Comparison of ENCODE assay signal across 8 cellular contexts in genomic region chr3:11846281-11847034, GRCh38. TPM values are rescaled to one million over a fixed set of nuclear protein-coding genes. Genes with fewer than 3 reads are reported as not detected.
DNase-seq lines count a peak whose midpoint lies in the region; ATAC-seq and TF ChIP-seq lines count a peak whose summit lies in the region.

Gene TAMM41, minus strand, starts transcription at chr3:11846885. Its CDS starts 249 bp downstream, at chr3:11846636.

- H3K27me3 ChIP-seq in GM23248 (replicated peaks; ENCODE audit: insufficient read depth) (no peaks in the 10 kb centered on the region), RWPE2 (ENCODE audit: insufficient read depth, poor library complexity, severe bottlenecking) (no peaks in the 10 kb centered on the region)

- H2AFZ ChIP-seq in GM23248 = peak within 1 kb of the TSS; percentile 97

- H3K9me2 ChIP-seq in GM23248 (ENCODE audit: insufficient read depth) = no peaks in the 10 kb centered on the region

- peaks cover 23% of the 10 kb centered on the region for H3K36me3 Mint-ChIP-seq in nephron progenitor cell (ENCODE audit: low read depth)

- 2% methylated on average over 46 to 56 of the region's 58 CpGs for WGBS in GM23248 (ENCODE audit: low coverage in 1 of 2, low lambda C conversion rate in 2 of 2, missing lambda C conversion rate in 2 of 2), 2 experiments

- H3K27ac Mint-ChIP-seq in nephron progenitor cell = peak within 1 kb of the TSS; percentile 75
- peak within 1 kb of the TSS; percentile 95 to 97 for H3K27ac Mint-ChIP-seq in stimulated activated naive CD8-positive, alpha-beta T cell treated with anti-CD3 and anti-CD28 coated beads, Interleukin-15, amount 100 ng/mL, for 72 hours

- peak within 1 kb of the TSS; percentile 87 for H3K9ac ChIP-seq in GM23248

- no peaks in the 10 kb centered on the region for H3K9me3 Mint-ChIP-seq in nephron progenitor cell
- H3K9me3 Mint-ChIP-seq in stimulated activated naive CD8-positive, alpha-beta T cell treated with anti-CD3 and anti-CD28 coated beads, Interleukin-15, amount 100 ng/mL, for 72 hours = peaks cover 0 to 4% of the 10 kb centered on the region in 2 donors

- H3K4me3 ChIP-seq in GM23248 (peak within 1 kb of the TSS; percentile 93), RWPE2 (ENCODE audit: severe bottlenecking) (peak within 1 kb of the TSS; percentile 74), fibroblast of the aortic adventitia (ENCODE audit: low read depth, low read length) (peak within 1 kb of the TSS; percentile 99)

- H3K4me1 ChIP-seq in GM23248 (ENCODE audit: insufficient read depth) (peaks cover 8% of the 10 kb centered on the region), RWPE2 (ENCODE audit: insufficient read depth, poor library complexity, severe bottlenecking) (no peaks in the 10 kb centered on the region)

- in situ Hi-C loops in GM23248 (cut with MboI) = no loop called here

- H3K4me3 Mint-ChIP-seq in nephron progenitor cell = peak within 1 kb of the TSS; percentile 98
- peak within 1 kb of the TSS; percentile 96 to 98 for H3K4me3 Mint-ChIP-seq in stimulated activated naive CD8-positive, alpha-beta T cell treated with anti-CD3 and anti-CD28 coated beads, Interleukin-15, amount 100 ng/mL, for 72 hours

- peaks cover 27% of the 10 kb centered on the region for H3K79me2 ChIP-seq in GM23248 (ENCODE audit: insufficient read depth)

- no peaks in the 10 kb centered on the region for H3K36me3 ChIP-seq in GM23248 (ENCODE audit: low read depth)
- peaks cover 22% of the 10 kb centered on the region for H3K36me3 ChIP-seq in RWPE2 (ENCODE audit: low read depth)

- no peaks in the 10 kb centered on the region for H3K9me3 ChIP-seq in GM23248 (ENCODE audit: low read depth)
- H3K9me3 ChIP-seq in RWPE2 (ENCODE audit: severe bottlenecking) = no peaks in the 10 kb centered on the region

- DNase-seq in ELF-1 (ENCODE audit: low read depth, low spot score) (peak; percentile 86), GM23248 (peak; percentile 97), Kasumi-1 (lab: John Stamatoyannopoulos, UW) (peak; percentile 94 to 96), RWPE2 (ENCODE audit: low spot score) (peak; percentile 86), fibroblast of the aortic adventitia (ENCODE audit: low read depth) (peak; percentile 85), nephron progenitor cell (peak; percentile 83)
- DNase-seq in activated T-helper 9 cell treated with anti-CD3 and anti-CD28 coated beads, Interleukin-2, amount 50 U/mL, for 16 hours (ENCODE audit: low read depth) = peak; percentile 84
- DNase-seq in stimulated activated naive CD8-positive, alpha-beta T cell treated with anti-CD3 and anti-CD28 coated beads, Interleukin-15, amount 100 ng/mL, for 72 hours = peak; percentile 86 to 93

- H3K4me1 Mint-ChIP-seq in nephron progenitor cell = peaks cover 33% of the 10 kb centered on the region
- peaks cover 32% of the 10 kb centered on the region for H3K4me1 Mint-ChIP-seq in stimulated activated naive CD8-positive, alpha-beta T cell treated with anti-CD3 and anti-CD28 coated beads, Interleukin-15, amount 100 ng/mL, for 72 hours

- H3K27ac ChIP-seq in GM23248 (peak within 1 kb of the TSS; percentile 70), RWPE2 (ENCODE audit: poor library complexity, severe bottlenecking) (peak within 1 kb of the TSS; percentile 17)

- TF ChIP-seq CTCF in RWPE2 (IDR thresholded peaks at IDR 0.05; ENCODE audit: poor library complexity, severe bottlenecking) (peak; percentile 95), fibroblast of the aortic adventitia (IDR thresholded peaks at IDR 0.05; ENCODE audit: insufficient read depth, low read length) (peak; percentile 86), nephron progenitor cell (IDR thresholded peaks at IDR 0.05) (peak; percentile 79)

- H3F3A ChIP-seq in GM23248 (ENCODE audit: insufficient read depth) = no peaks in the 10 kb centered on the region

- H3K27me3 Mint-ChIP-seq in nephron progenitor cell (ENCODE audit: low read depth, poor library complexity) = peaks cover 21% of the 10 kb centered on the region
- no peaks in the 10 kb centered on the region for H3K27me3 Mint-ChIP-seq in stimulated activated naive CD8-positive, alpha-beta T cell treated with anti-CD3 and anti-CD28 coated beads, Interleukin-15, amount 100 ng/mL, for 72 hours

- ATAC-seq in RWPE2 (ENCODE audit: low read depth) = peak; percentile 99
- ATAC-seq in stimulated activated naive CD8-positive, alpha-beta T cell treated with anti-CD3 and anti-CD28 coated beads, Interleukin-15, amount 100 ng/mL, for 72 hours = peak; percentile 100

- peak within 1 kb of the TSS; percentile 79 for H3K4me2 ChIP-seq in GM23248 (ENCODE audit: unreplicated experiment)

- H4K20me1 ChIP-seq in GM23248 (ENCODE audit: insufficient read depth) = no peaks in the 10 kb centered on the region

RNA-seq across cellular contexts. Expression of gene TAMM41, which starts in this region (rescaled TPM):
- 4.6 and 8.2 TPM in 2 replicates for total RNA-seq in GM23248 (2014; rRNA removed; shearing (Covaris generic))
- polyA plus RNA-seq in GM23248 (2016; fragmentation: Nextera tagmentation; extraction: Ambion mirVana) = 14.3 and 18.1 TPM in 2 replicates
- 8.6 and 11.8 TPM in 2 replicates for total RNA-seq in fibroblast of the aortic adventitia (ENCODE audit: low replicate concordance)

Comparison
In these comparisons a context has a peak if more than half of its experiments do, and no peak if none do; other contexts are left out.
1. Peak in every context shown above with its lines: DNase-seq, ATAC-seq, H3K4me3 ChIP-seq and H3K27ac ChIP-seq.